Comparison of ENCODE assay signal across 27 cellular contexts in the genomic region with DNA sequence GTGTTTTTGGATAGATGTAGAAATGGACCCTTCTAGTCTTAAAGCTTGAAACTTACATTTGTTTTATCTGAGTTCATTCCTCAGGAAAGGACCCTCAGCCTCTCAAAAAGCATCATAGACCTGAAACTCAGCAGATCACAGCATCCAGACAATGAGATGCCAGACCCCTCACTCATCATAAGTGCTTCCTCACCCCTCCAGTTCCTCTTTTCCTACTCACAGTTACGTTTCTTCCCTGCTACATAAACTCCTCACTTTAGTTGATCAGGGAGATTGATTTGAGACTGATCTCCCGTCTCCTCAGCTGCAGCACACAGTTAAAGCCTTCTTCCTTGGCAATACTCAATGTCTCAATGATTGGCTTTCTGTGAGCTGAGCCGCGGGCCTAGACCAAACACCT.
"Had no signal": no experiment of that assay in that cellular context is flagged by ENCODE, and none has a peak within 500 bp of the region (broad histone marks: within the 10 kb centered on the region; RNA-seq: fewer than 3 reads in every experiment).

No MANE protein-coding gene starts in this region.

- FAIRE-seq: urothelium cell line had no signal

- DNase-seq: stimulated activated CD4-positive, alpha-beta T cell treated with anti-CD3 and anti-CD28 coated beads, Interleukin-2, amount 100 ng/mL, for 48 hours; stimulated activated CD4-positive, alpha-beta T cell treated with anti-CD3 and anti-CD28 coated beads, Interleukin-4, amount 100 ng/mL, for 1 hour; stimulated activated CD4-positive, alpha-beta T cell treated with anti-CD3 and anti-CD28 coated beads, Interleukin-4, amount 100 ng/mL, for 24 hours; stimulated activated CD4-positive, alpha-beta T cell treated with anti-CD3 and anti-CD28 coated beads, Interleukin-4, amount 100 ng/mL, for 4 hours; stimulated activated CD8-positive, alpha-beta memory T cell treated with anti-CD3 and anti-CD28 coated beads, Interleukin-4, amount 100 ng/mL, for 48 hours; stimulated activated naive B cell treated with anti-CD40 and anti-IgM and Interleukin-4, amounts not matched to agents 10 μg/mL and 1 μg/mL and 100 μg/mL, for 72 hours; stimulated activated naive CD4-positive, alpha-beta T cell; stimulated activated naive CD4-positive, alpha-beta T cell treated with Interleukin-2 at 50 U/mL for 16 hours; stimulated activated naive CD8-positive, alpha-beta T cell treated with anti-CD3 and anti-CD28 coated beads, Interleukin-15, amount 100 ng/mL, for 72 hours; stimulated activated naive CD8-positive, alpha-beta T cell treated with anti-CD3 and anti-CD28 coated beads, Interleukin-15, Interleukin-2, amounts not matched to agents 100 U/mL and 50 U/mL, for 24 hours; stomach; substantia nigra; testis; thyroid gland; tibial artery; transverse colon; trophoblast cell; upper lobe of left lung; upper lobe of right lung; uterus had no signal

- H3K9me3 ChIP-seq: stomach, suprapubic skin, testis, thoracic aorta, thyroid gland, tibial artery, tibial nerve, transverse colon, upper lobe of left lung, upper lobe of right lung, uterus, vagina had no signal

- H3K4me1 ChIP-seq: stomach, suprapubic skin, testis, thyroid gland, tibial artery, tibial nerve, transverse colon, upper lobe of left lung, upper lobe of right lung, uterus, vagina had no signal

- H3K27ac ChIP-seq: stomach, suprapubic skin, testis, thoracic aorta, thyroid gland, tibial artery, tibial nerve, transverse colon, upper lobe of left lung, upper lobe of right lung, uterus, vagina had no signal

- ATAC-seq: stimulated activated effector memory CD8-positive, alpha-beta T cell treated with anti-CD3 and anti-CD28 coated beads, Interleukin-12 subunit alpha, Interleukin-12 subunit beta, amount 100 ng/mL, for 72 hours; stimulated activated memory B cell treated with anti-CD40 and anti-IgM and Interleukin-4, amounts not matched to agents 10 μg/mL and 1 μg/mL and 100 μg/mL, for 72 hours; stimulated activated naive B cell treated with anti-CD40 and anti-IgM and Interleukin-4, amounts not matched to agents 10 μg/mL and 1 μg/mL and 100 μg/mL, for 72 hours; stimulated activated naive CD8-positive, alpha-beta T cell treated with anti-CD3 and anti-CD28 coated beads, Interleukin-15, amount 100 ng/mL, for 72 hours; stimulated activated naive CD8-positive, alpha-beta T cell treated with anti-CD3 and anti-CD28 coated beads, Interleukin-15, Interleukin-2, amounts not matched to agents 100 U/mL and 50 U/mL, for 24 hours; upper lobe of right lung had no signal

- H3K4me3 ChIP-seq: stomach, suprapubic skin, testis, thoracic aorta, thyroid gland, tibial artery, tibial nerve, transverse colon, upper lobe of left lung, upper lobe of right lung, uterus, vagina had no signal

- H3K27me3 ChIP-seq: testis, thyroid gland, tibial artery, uterus, vagina had no signal

- H3K36me3 ChIP-seq: stomach, suprapubic skin, thoracic aorta, thyroid gland, tibial artery, tibial nerve, transverse colon, upper lobe of left lung, upper lobe of right lung, uterus, vagina had no signal
